ENCODE assay signal across 13 cellular contexts in the genomic region with DNA sequence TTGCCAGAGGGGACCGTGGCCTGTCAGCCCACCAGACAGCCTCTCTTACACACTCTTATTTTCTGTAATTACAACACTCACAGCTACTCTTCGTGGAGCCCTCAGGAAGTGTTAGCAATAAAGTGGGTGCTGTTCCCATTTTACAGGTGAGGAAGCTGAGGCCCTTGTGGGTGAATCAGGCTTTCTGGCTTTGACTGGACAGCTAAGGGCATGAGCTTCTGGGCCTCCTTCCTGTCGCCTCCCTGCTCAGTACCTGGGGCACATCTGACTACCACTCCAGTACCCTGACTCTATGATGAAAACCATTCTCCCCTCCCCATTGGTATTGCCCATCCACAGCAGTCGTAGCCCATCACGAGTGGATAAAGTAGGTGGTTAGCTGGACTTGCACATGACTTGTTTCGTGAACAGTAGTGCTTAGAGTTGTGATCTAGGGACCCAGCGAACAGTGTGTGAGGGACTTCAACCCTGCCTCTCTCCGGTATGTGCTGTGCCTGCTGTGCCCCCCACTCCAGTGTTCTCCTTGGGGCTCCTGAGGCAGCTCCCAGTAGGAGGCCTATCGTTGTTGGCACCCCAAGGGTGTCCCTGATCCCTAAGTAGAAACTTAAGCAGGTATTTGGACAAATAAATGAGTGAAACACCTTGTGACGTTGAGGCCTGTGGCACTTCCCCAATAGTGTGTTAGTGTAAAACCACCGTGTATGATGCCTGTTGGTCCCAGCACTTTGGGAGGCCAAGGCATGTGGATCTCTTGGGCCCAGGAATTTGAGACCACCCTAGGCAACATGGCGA. TPM values are rescaled to one million over a fixed set of nuclear protein-coding genes. Genes with fewer than 3 reads are reported as not detected.
DNase-seq lines count a peak whose midpoint lies in the region; ATAC-seq, FAIRE-seq and TF ChIP-seq lines count a peak whose summit lies in the region.
"Had no signal": no experiment of that assay in that cellular context is flagged by ENCODE, and none has a peak within 500 bp of the region (broad histone marks: within the 10 kb centered on the region; RNA-seq: fewer than 3 reads in every experiment).

No MANE protein-coding gene starts in this region.

- peak overlapping the region; percentile 57 for H3K4me3 Mint-ChIP-seq in T-helper 17 cell

- H3K27me3 ChIP-seq in HepG2 (ENCODE audit: control insufficient read depth in 1 of 2, insufficient read depth in 2 of 2, low read length in 2 of 2) (no peaks in the 10 kb centered on the region), right lobe of liver (no peaks in the 10 kb centered on the region), thoracic aorta (replicated peaks; ENCODE audit: insufficient read depth) (no peaks in the 10 kb centered on the region)

- no peaks in the 10 kb centered on the region for H3K27me3 Mint-ChIP-seq in T-helper 17 cell

- H3K9me3 ChIP-seq in HepG2 (ENCODE audit: low read length) (no peaks in the 10 kb centered on the region), right lobe of liver (no peaks in the 10 kb centered on the region), T-helper 17 cell (ENCODE audit: control insufficient read depth, low read length, poor library complexity, severe bottlenecking) (no peaks in the 10 kb centered on the region), thoracic aorta (no peaks in the 10 kb centered on the region)
- H3K9me3 ChIP-seq: psoas muscle had no signal

- in situ Hi-C loops in HepG2 (cut with HindIII; ENCODE audit: extremely low pct_ligation_motif_present, low pct_unique_long_range_greater_than_20kb): no loop called here

- H4K20me1 ChIP-seq in HepG2 (ENCODE audit: insufficient read depth, low read length): peaks cover 17% of the 10 kb centered on the region; the same call in 1 of the 2 replicates

- no peak for DNase-seq in HepG2 (ENCODE audit: low spot score)
- DNase-seq in right lobe of liver: no peak
- DNase-seq in T-helper 17 cell: no peak
- DNase-seq in epithelial cell of prostate (ENCODE audit: low read depth, low spot score): no peak
- DNase-seq in thoracic aorta (ENCODE audit: low spot score): no peak
- DNase-seq in foreskin melanocyte: no peak
- no peak for DNase-seq in HEK293T (ENCODE audit: extremely low spot score)
- DNase-seq: C1 segment of cervical spinal cord, kidney glomerular epithelial cell, NCI-H1436 treated with DMSO at 0.1 percent for 48 hours, psoas muscle had no signal

- peak overlapping the region; percentile 88 for H3K27ac Mint-ChIP-seq in T-helper 17 cell

- H3K4me2 ChIP-seq in HepG2 (ENCODE audit: low read depth, low read length): no peak overlapping the region

- H3K36me3 ChIP-seq in HepG2 (replicated peaks in 1 of 2; ENCODE audit: control insufficient read depth in 1 of 2, insufficient read depth in 2 of 2, low read length in 2 of 2) (peaks cover 1 to 10% of the 10 kb centered on the region in 2 experiments; a peak in 3 of 5 replicates), right lobe of liver (no peaks in the 10 kb centered on the region), thoracic aorta (no peaks in the 10 kb centered on the region)

- no peak for ATAC-seq in HepG2
- ATAC-seq in right lobe of liver: no peak
- peak; percentile 2 for ATAC-seq in T-helper 17 cell
- no peak for ATAC-seq in thoracic aorta (ENCODE audit: insufficient number of reproducible peaks, low FRiP score, low read depth)
- ATAC-seq in GM19023 (IDR thresholded peaks at IDR 0.05; ENCODE audit: unreplicated experiment): no peak

- POLR2A ChIA-PET in HepG2 (lab: Yijun Ruan, JAX) (interaction anchor here (0.6 kb wide), 1 partner anchor 477 kb away, joined by 5 read pairs; no protein-coding TSS in a partner anchor), HEK293T (lab: Yijun Ruan, JAX) (interaction anchor here (0.7 to 0.8 kb wide), 2 partner anchors 39 to 70 kb away, joined by 3 read pairs; a partner anchor contains a TSS)

- peaks cover 13% of the 10 kb centered on the region for H3K4me1 ChIP-seq in HepG2 (ENCODE audit: insufficient read depth, low read length)
- peaks cover 0 to 13% (median 2%) of the 10 kb centered on the region in 4 donors for H3K4me1 ChIP-seq in right lobe of liver
- H3K4me1 ChIP-seq in thoracic aorta (ENCODE audit: control insufficient read depth in 1 of 2, low read depth in 2 of 2): peaks cover 10 to 35% of the 10 kb centered on the region in 2 donors

- no peak overlapping the region for H3K9ac ChIP-seq in HepG2 (ENCODE audit: insufficient read depth, low read depth, low read length)

- no peak for TF ChIP-seq CTCF in HepG2 (CRISPR knock-in tag; IDR thresholded peaks at IDR 0.05)
- TF ChIP-seq CTCF in right lobe of liver (IDR thresholded peaks at IDR 0.05): no peak
- no peak for TF ChIP-seq CTCF in thoracic aorta (IDR thresholded peaks at IDR 0.05)

- CTCF ChIA-PET in HepG2 (lab: Yijun Ruan, JAX; ENCODE audit: low intra/inter-chr PET ratio, low total read pairs): no interaction called here
- CTCF ChIA-PET in HEK293T (lab: Yijun Ruan, JAX): interaction anchor here (0.5 kb wide), 1 partner anchor 65 kb away, joined by 4 read pairs; no protein-coding TSS in a partner anchor

- H3K36me3 Mint-ChIP-seq in T-helper 17 cell (ENCODE audit: low read depth): peaks cover 11% of the 10 kb centered on the region

- BruUV-seq in HepG2 (replicated peaks; lab: Mats Ljungman, UMichigan): no TSS peak

- 96% methylated on average over 12 of the region's 12 CpGs for WGBS in HepG2 (ENCODE audit: low lambda C conversion rate)
- WGBS in right lobe of liver (ENCODE audit: insufficient coverage, low coverage, low lambda C conversion rate, missing lambda C conversion rate): 54% methylated on average over 6 of the region's 12 CpGs

- TF ChIP-seq EP300 in HepG2 (IDR thresholded peaks at IDR 0.05; ENCODE audit: low read depth in 2 of 2, low read length in 2 of 2) (no peak), HepG2 (CRISPR knock-in tag; IDR thresholded peaks at IDR 0.05; ENCODE audit: borderline replicate concordance) (no peak)

- TF ChIP-seq POLR2A in HepG2 (IDR thresholded peaks at IDR 0.05; ENCODE audit: insufficient read depth in 1 of 2, low read depth in 2 of 2, low read length in 2 of 2) (no peak), right lobe of liver (IDR thresholded peaks at IDR 0.05) (no peak)

- H2AFZ ChIP-seq in HepG2 (ENCODE audit: low read length): no peak overlapping the region

- H3K4me3 ChIP-seq in HepG2 (replicated peaks in 1 of 3; ENCODE audit: insufficient read depth in 1 of 3, low read depth in 2 of 3, low read length in 3 of 3) (no peak overlapping the region), right lobe of liver (no peak overlapping the region), thoracic aorta (no peak overlapping the region)
- H3K4me3 ChIP-seq: psoas muscle had no signal

- no peak for FAIRE-seq in HepG2 (lab: Jason Lieb, UNC)
- FAIRE-seq: TTC549 had no signal

- H3K27ac ChIP-seq in HepG2 (ENCODE audit: extremely low read length, insufficient read depth, low read length) (no peak overlapping the region), right lobe of liver (no peak overlapping the region), epithelial cell of prostate (peak overlapping the region; percentile 34), thoracic aorta (peak overlapping the region; percentile 14 to 61)
- H3K27ac ChIP-seq: psoas muscle had no signal

- peaks cover 57% of the 10 kb centered on the region for H3K4me1 Mint-ChIP-seq in T-helper 17 cell

- no peak for TF ChIP-seq RAD21 in HepG2 (CRISPR knock-in tag; IDR thresholded peaks at IDR 0.05)

- peaks cover 85% of the 10 kb centered on the region for H3K79me2 ChIP-seq in HepG2 (ENCODE audit: insufficient read depth, low read length)

- intact Hi-C loops in HepG2 (cut with micrococcal nuclease; ENCODE audit: unreplicated experiment): no loop called here
- intact Hi-C loops in right lobe of liver (cut with DNase I): no loop called here

TF ChIP-seq in HepG2, 621 proteins besides CTCF, POLR2A, EP300 and RAD21:
- TF ChIP-seq ZMYM3 (CRISPR knock-in tag; IDR thresholded peaks at IDR 0.05) (0 out of 2 replicates have a peak, but pooled peaks have one; percentile 26), ZNF629 (CRISPR knock-in tag; conservative IDR thresholded peaks at IDR 0.05) (peak; percentile 85), MIER2 (CRISPR knock-in tag; IDR thresholded peaks at IDR 0.05) (no peak)

TF ChIP-seq in HEK293T, 16 proteins besides CTCF, POLR2A, EP300 and RAD21 (continues in another document):
- TF ChIP-seq ARNT (IDR thresholded peaks at IDR 0.05): no peak
- TF ChIP-seq NFRKB (IDR thresholded peaks at IDR 0.05): no peak
- no peak for TF ChIP-seq ZNF384 (IDR thresholded peaks at IDR 0.05)

RNA-seq across cellular contexts. Expression of a gene that starts 38.6 kb away (rescaled TPM):
- 25.1 and 28.6 TPM in 2 replicates for total RNA-seq in HepG2 (2016; rRNA removed; fragmentation: Illumina TruSeq; extraction: Trizol)
- 10.8 and 13.3 TPM in 2 replicates for total RNA-seq in HepG2 (2016; cell fraction: cytosol; rRNA removed; fragmentation: Illumina TruSeq; extraction: Trizol; ENCODE audit: low read depth)
- 24.5 and 30.0 TPM in 2 replicates for total RNA-seq in HepG2 (2016; cell fraction: insoluble cytoplasmic fraction; rRNA removed; fragmentation: Illumina TruSeq; extraction: Trizol)
- total RNA-seq in HepG2 (2016; cell fraction: membrane; rRNA removed; fragmentation: Illumina TruSeq; extraction: Trizol): 43.4 and 51.5 TPM in 2 replicates
- 19.5 and 24.3 TPM in 2 replicates for total RNA-seq in HepG2 (2016; cell fraction: nucleus; rRNA removed; fragmentation: Illumina TruSeq; extraction: Trizol)
- 15.1 and 16.8 TPM in 2 replicates for polyA plus RNA-seq in HepG2 (2011; rRNA removed)
- 10.5 and 13.4 TPM in 2 replicates for polyA plus RNA-seq in HepG2 (2011; cell fraction: cytosol; rRNA removed)
- polyA plus RNA-seq in HepG2 (2011; cell fraction: nucleus; rRNA removed): 17.3 and 19.1 TPM in 2 replicates
- polyA plus RNA-seq in HepG2 (2012): 19.3 and 26.1 TPM in 2 replicates
- 13.2 and 13.4 TPM in 2 replicates for polyA plus RNA-seq in HepG2 (2016; cell fraction: cytosol; fragmentation: Illumina TruSeq; extraction: Trizol; ENCODE audit: low read depth)
- 38.8 and 59.1 TPM in 2 replicates for polyA plus RNA-seq in HepG2 (2016; cell fraction: insoluble cytoplasmic fraction; fragmentation: Illumina TruSeq; extraction: Trizol; ENCODE audit: low read depth)
- 38.7 and 46.4 TPM in 2 replicates for polyA plus RNA-seq in HepG2 (2016; cell fraction: membrane; fragmentation: Illumina TruSeq; extraction: Trizol; ENCODE audit: low read depth)
- 43.6 and 47.2 TPM in 2 replicates for polyA plus RNA-seq in HepG2 (2016; cell fraction: nucleus; fragmentation: Illumina TruSeq; extraction: Trizol; ENCODE audit: insufficient read depth, low read depth)
- 16.0 and 18.2 TPM in 2 replicates for polyA minus RNA-seq in HepG2 (2011; rRNA and poly(A)+ RNA removed; ENCODE audit: low replicate concordance)
- polyA minus RNA-seq in HepG2 (2011; cell fraction: cytosol; rRNA and poly(A)+ RNA removed): 24.2 and 24.4 TPM in 2 replicates
- polyA minus RNA-seq in HepG2 (2011; cell fraction: nucleus; rRNA and poly(A)+ RNA removed): 11.5 and 14.5 TPM in 2 replicates
- total RNA-seq in right lobe of liver: 10 to 100 TPM; 23.9 to 59.6 (median 39.2) TPM
- 100 to 1,000 TPM; 129 to 153 TPM for total RNA-seq in T-helper 17 cell
- total RNA-seq in thoracic aorta: 10 to 100 TPM; 55.9 to 79.1 TPM

Comparison
In these comparisons a context has a peak if more than half of its experiments do, and no peak if none do; other contexts are left out.
1. H3K27ac ChIP-seq: peak in epithelial cell of prostate (single experiment) and thoracic aorta (2 of 2); none in HepG2 (single experiment) and right lobe of liver (0 of 3).